In genomic region chr17:45490615-45491433, GRCh38 we compare ENCODE assay signal across 8 cellular contexts. TPM values are rescaled to one million over a fixed set of nuclear protein-coding genes. Genes with fewer than 3 reads are reported as not detected.
DNase-seq lines count a peak whose midpoint lies in the region; ATAC-seq, FAIRE-seq and TF ChIP-seq lines count a peak whose summit lies in the region.
"Not testable (repeated sequence)": the region's sequence is repeated elsewhere in the genome, so short reads cannot be mapped to it uniquely, and the experiment has no call there.

TSS of gene PLEKHM1 (minus strand) at chr17:45490721. CDS start at chr17:45482484, 8,237 bp downstream.

- TF ChIP-seq RAD21 in HepG2 (CRISPR knock-in tag; IDR thresholded peaks at IDR 0.05), result not testable (repeated sequence)

- peaks cover 5 to 10% of the 10 kb centered on the region in 2 donors for H3K36me3 Mint-ChIP-seq in CD14-positive monocyte
- H3K36me3 Mint-ChIP-seq in activated CD4-positive, alpha-beta memory T cell treated with anti-CD3 and anti-CD28 coated beads for 36 hours, result not testable (repeated sequence)

- TSS peak; percentile 92 for BruUV-seq in HepG2 (replicated peaks; lab: Mats Ljungman, UMichigan)

- peak within 1 kb of the TSS; percentile 92 to 98 (median 96) for H3K27ac Mint-ChIP-seq in CD14-positive monocyte
- peak within 1 kb of the TSS; percentile 82 for H3K27ac Mint-ChIP-seq in activated CD4-positive, alpha-beta memory T cell treated with anti-CD3 and anti-CD28 coated beads for 36 hours

- CTCF ChIA-PET in activated CD4-positive, alpha-beta memory T cell treated with anti-CD3 and anti-CD28 coated beads for 36 hours (lab: Charles Lee); HepG2 (lab: Yijun Ruan, JAX; ENCODE audit: low intra/inter-chr PET ratio, low total read pairs): not testable (repeated sequence)

- H3K27me3 Mint-ChIP-seq in CD14-positive monocyte (ENCODE audit: low read depth in 3 of 3); activated CD4-positive, alpha-beta memory T cell treated with anti-CD3 and anti-CD28 coated beads for 36 hours: not testable (repeated sequence)

- intact Hi-C loops in CD14-positive monocyte (cut with micrococcal nuclease); activated CD4-positive, alpha-beta memory T cell treated with anti-CD3 and anti-CD28 coated beads for 36 hours (cut with micrococcal nuclease); HepG2 (cut with micrococcal nuclease; ENCODE audit: unreplicated experiment): not testable (repeated sequence)

- peak in 1 of 2 experiments; percentile 68; a peak in 2 of 4 replicates for TF ChIP-seq POLR2A in HepG2 (IDR thresholded peaks at IDR 0.05; ENCODE audit: insufficient read depth in 1 of 2, low read depth in 2 of 2, low read length in 2 of 2)

- H3K36me3 ChIP-seq in HepG2 (replicated peaks in 1 of 2; ENCODE audit: control insufficient read depth in 1 of 2, insufficient read depth in 2 of 2, low read length in 2 of 2), result not testable (repeated sequence)

- peaks cover 23% of the 10 kb centered on the region for H3K4me1 ChIP-seq in HepG2 (ENCODE audit: insufficient read depth, low read length)

- not testable (repeated sequence) for TF ChIP-seq CTCF in CD14-positive monocyte (IDR thresholded peaks at IDR 0.05); HepG2 (CRISPR knock-in tag; IDR thresholded peaks at IDR 0.05)

- not testable (repeated sequence) for H3K79me2 ChIP-seq in HepG2 (ENCODE audit: insufficient read depth, low read length)

- not testable (repeated sequence) for H3K9me3 ChIP-seq in HepG2 (ENCODE audit: low read length)

- peak; percentile 64 for FAIRE-seq in HepG2 (lab: Jason Lieb, UNC)

- peak within 1 kb of the TSS; percentile 88 to 92 for H3K4me3 Mint-ChIP-seq in CD14-positive monocyte
- peak within 1 kb of the TSS; percentile 82 for H3K4me3 Mint-ChIP-seq in activated CD4-positive, alpha-beta memory T cell treated with anti-CD3 and anti-CD28 coated beads for 36 hours

- H3K9me3 Mint-ChIP-seq in CD14-positive monocyte; activated CD4-positive, alpha-beta memory T cell treated with anti-CD3 and anti-CD28 coated beads for 36 hours: not testable (repeated sequence)

- H3K4me3 ChIP-seq in HepG2 (replicated peaks in 1 of 3; ENCODE audit: insufficient read depth in 1 of 3, low read depth in 2 of 3, low read length in 3 of 3), result peak within 1 kb of the TSS; percentile 75 to 87 (median 80); a peak in 5 of 6 replicates

- not testable (repeated sequence) for H4K20me1 ChIP-seq in HepG2 (ENCODE audit: insufficient read depth, low read length)

- POLR2A ChIA-PET in activated CD4-positive, alpha-beta memory T cell treated with anti-CD3 and anti-CD28 coated beads for 36 hours (lab: Charles Lee), result not testable (repeated sequence)
- POLR2A ChIA-PET in HepG2 (lab: Yijun Ruan, JAX), result interaction anchor here (1.0 kb wide), 1 partner anchor 59 kb away, joined by 4 read pairs; no protein-coding TSS in a partner anchor

- TF ChIP-seq EP300 in HepG2 (IDR thresholded peaks at IDR 0.05; ENCODE audit: low read depth in 2 of 2, low read length in 2 of 2); HepG2 (CRISPR knock-in tag; IDR thresholded peaks at IDR 0.05; ENCODE audit: borderline replicate concordance): not testable (repeated sequence)

- peak within 1 kb of the TSS; percentile 42 for H2AFZ ChIP-seq in HepG2 (ENCODE audit: low read length)

- DNase-seq in CD14-positive monocyte (ENCODE audit: low spot score) (peak; percentile 86), NCI-H774 (lab: John Stamatoyannopoulos, UW) (peak; percentile 75), dermis microvascular lymphatic vessel endothelial cell (ENCODE audit: low read depth in 2 of 2) (peak; percentile 27 to 86), HepG2 (ENCODE audit: low spot score) (peak; percentile 70)
- peak; percentile 91 for DNase-seq in activated CD4-positive, alpha-beta memory T cell treated with anti-CD3 and anti-CD28 coated beads for 36 hours
- peak; percentile 66 for DNase-seq in stimulated activated CD4-positive, alpha-beta T cell treated with anti-CD3 and anti-CD28 coated beads, Interleukin-2, amount 100 ng/mL, for 4 hours (ENCODE audit: low read depth)

- in situ Hi-C loops in HepG2 (cut with HindIII; ENCODE audit: extremely low pct_ligation_motif_present, low pct_unique_long_range_greater_than_20kb), result not testable (repeated sequence)

- H3K9ac ChIP-seq in HepG2 (ENCODE audit: insufficient read depth, low read depth, low read length), result peak within 1 kb of the TSS; percentile 75

- 0% methylated on average over 10 of the region's 59 CpGs for WGBS in HepG2 (ENCODE audit: low lambda C conversion rate)

- H3K4me1 Mint-ChIP-seq in CD14-positive monocyte, result peaks cover 60% of the 10 kb centered on the region
- peaks cover 23% of the 10 kb centered on the region for H3K4me1 Mint-ChIP-seq in activated CD4-positive, alpha-beta memory T cell treated with anti-CD3 and anti-CD28 coated beads for 36 hours (ENCODE audit: low read depth)

- peak; percentile 96 for ATAC-seq in GM19397 (IDR thresholded peaks at IDR 0.05; ENCODE audit: unreplicated experiment)
- ATAC-seq in HG03521 (IDR thresholded peaks at IDR 0.05; ENCODE audit: unreplicated experiment), result peak; percentile 97
- ATAC-seq in HepG2, result peak; percentile 96

- H3K27me3 ChIP-seq in HepG2 (ENCODE audit: control insufficient read depth in 1 of 2, insufficient read depth in 2 of 2, low read length in 2 of 2), result not testable (repeated sequence)

- H3K4me2 ChIP-seq in HepG2 (ENCODE audit: low read depth, low read length), result peak within 1 kb of the TSS; percentile 96

- H3K27ac ChIP-seq in HepG2 (ENCODE audit: extremely low read length, insufficient read depth, low read length), result peak within 1 kb of the TSS; percentile 73

TF ChIP-seq in HepG2, 621 proteins besides CTCF, POLR2A, EP300 and RAD21 (continues in another document):
- TF ChIP-seq ERF (CRISPR knock-in tag; IDR thresholded peaks at IDR 0.05) (peak; percentile 70; the same call in 1 of the 2 replicates), NFKB2 (CRISPR knock-in tag; IDR thresholded peaks at IDR 0.05; ENCODE audit: borderline replicate concordance) (peak; percentile 46; the same call in 1 of the 2 replicates), MNT (IDR thresholded peaks at IDR 0.05) (peak; percentile 19; the same call in 1 of the 2 replicates), ZNF232 (CRISPR knock-in tag; IDR thresholded peaks at IDR 0.05; ENCODE audit: borderline replicate concordance) (0 out of 2 replicates have a peak, but pooled peaks have one; percentile 19), ZNF230 (CRISPR knock-in tag; IDR thresholded peaks at IDR 0.05) (0 out of 2 replicates have a peak, but pooled peaks have one; percentile 20), RFXAP (CRISPR knock-in tag; IDR thresholded peaks at IDR 0.05; ENCODE audit: borderline replicate concordance) (peak; percentile 11; the same call in 1 of the 2 replicates), TBX2 (CRISPR knock-in tag; IDR thresholded peaks at IDR 0.05; ENCODE audit: borderline replicate concordance) (peak; percentile 30; the same call in 1 of the 2 replicates), DNMT1 (CRISPR knock-in tag; IDR thresholded peaks at IDR 0.05) (peak; percentile 63; the same call in 1 of the 2 replicates)

RNA-seq across cellular contexts. Expression of gene PLEKHM1, which starts in this region (rescaled TPM):
- polyA plus RNA-seq in CD14-positive monocyte, result 10 to 100 TPM; 12.8 to 15.0 TPM
- total RNA-seq in activated CD4-positive, alpha-beta memory T cell treated with anti-CD3 and anti-CD28 coated beads for 36 hours, result 10 to 100 TPM; 21.3 to 22.1 TPM
- 12.7 and 21.7 TPM in 2 replicates for total RNA-seq in dermis microvascular lymphatic vessel endothelial cell
- 7.1 and 7.6 TPM in 2 replicates for total RNA-seq in HepG2 (2016; rRNA removed; fragmentation: Illumina TruSeq; extraction: Trizol)
- 48.6 and 52.8 TPM in 2 replicates for total RNA-seq in HepG2 (2016; cell fraction: cytosol; rRNA removed; fragmentation: Illumina TruSeq; extraction: Trizol; ENCODE audit: low read depth)
- total RNA-seq in HepG2 (2016; cell fraction: insoluble cytoplasmic fraction; rRNA removed; fragmentation: Illumina TruSeq; extraction: Trizol), result 6.8 and 8.8 TPM in 2 replicates
- total RNA-seq in HepG2 (2016; cell fraction: membrane; rRNA removed; fragmentation: Illumina TruSeq; extraction: Trizol), result 15.5 and 18.1 TPM in 2 replicates
- 8.8 and 9.0 TPM in 2 replicates for total RNA-seq in HepG2 (2016; cell fraction: nucleus; rRNA removed; fragmentation: Illumina TruSeq; extraction: Trizol)
- 13.5 and 14.6 TPM in 2 replicates for polyA plus RNA-seq in HepG2 (2011; rRNA removed)
- polyA plus RNA-seq in HepG2 (2011; cell fraction: cytosol; rRNA removed), result 5.3 and 7.9 TPM in 2 replicates
- polyA plus RNA-seq in HepG2 (2011; cell fraction: nucleus; rRNA removed), result 24.7 and 25.8 TPM in 2 replicates
- 5.7 and 11.4 TPM in 2 replicates for polyA plus RNA-seq in HepG2 (2012)
- 0.94 and 1.7 TPM in 2 replicates for polyA plus RNA-seq in HepG2 (2016; cell fraction: cytosol; fragmentation: Illumina TruSeq; extraction: Trizol; ENCODE audit: low read depth)
- 4.7 and 7.1 TPM in 2 replicates for polyA plus RNA-seq in HepG2 (2016; cell fraction: insoluble cytoplasmic fraction; fragmentation: Illumina TruSeq; extraction: Trizol; ENCODE audit: low read depth)
- polyA plus RNA-seq in HepG2 (2016; cell fraction: membrane; fragmentation: Illumina TruSeq; extraction: Trizol; ENCODE audit: low read depth), result 3.2 and 3.4 TPM in 2 replicates
- 12.1 and 12.9 TPM in 2 replicates for polyA plus RNA-seq in HepG2 (2016; cell fraction: nucleus; fragmentation: Illumina TruSeq; extraction: Trizol; ENCODE audit: insufficient read depth, low read depth)
- polyA minus RNA-seq in HepG2 (2011; rRNA and poly(A)+ RNA removed; ENCODE audit: low replicate concordance), result 64.3 and 116 TPM in 2 replicates
- 15.4 and 23.1 TPM in 2 replicates for polyA minus RNA-seq in HepG2 (2011; cell fraction: cytosol; rRNA and poly(A)+ RNA removed)
- 22.1 and 31.3 TPM in 2 replicates for polyA minus RNA-seq in HepG2 (2011; cell fraction: nucleus; rRNA and poly(A)+ RNA removed)

Comparison
In these comparisons a context has a peak if more than half of its experiments do, and no peak if none do; other contexts are left out.
1. Peak in every context shown above with its lines: DNase-seq, ATAC-seq, H3K4me3 ChIP-seq and H3K27ac ChIP-seq.